ENCODE assay signal across 11 cellular contexts in genomic region chr6:128259735-128260685, GRCh38.
DNase-seq lines count a peak whose midpoint lies in the region; ATAC-seq and TF ChIP-seq lines count a peak whose summit lies in the region.
"Had no signal": no experiment of that assay in that cellular context is flagged by ENCODE, and none has a peak within 500 bp of the region (broad histone marks: within the 10 kb centered on the region; RNA-seq: fewer than 3 reads in every experiment).

No MANE protein-coding gene starts in this region.

- H3K4me3 ChIP-seq in lower lobe of right lung, result peak overlapping the region; percentile 30
- no peak overlapping the region for H3K4me3 ChIP-seq in ascending aorta
- H3K4me3 ChIP-seq: gastrocnemius medialis had no signal

- no peak for TF ChIP-seq CTCF in lower lobe of right lung (IDR thresholded peaks at IDR 0.05)
- no peak for TF ChIP-seq CTCF in ascending aorta (IDR thresholded peaks at IDR 0.05)

- H3K36me3 ChIP-seq in lower lobe of right lung, result no peaks in the 10 kb centered on the region
- no peaks in the 10 kb centered on the region for H3K36me3 ChIP-seq in ascending aorta
- H3K36me3 ChIP-seq: gastrocnemius medialis had no signal

- H3K9me3 ChIP-seq in lower lobe of right lung (no peaks in the 10 kb centered on the region), ascending aorta (no peaks in the 10 kb centered on the region)
- H3K9me3 ChIP-seq: gastrocnemius medialis had no signal

- DNase-seq in lower lobe of right lung (no peak), RKO (ENCODE audit: low spot score) (no peak), GF-D8 (lab: John Stamatoyannopoulos, UW) (no peak), ascending aorta (ENCODE audit: low spot score in 2 of 2) (no peak)
- DNase-seq in stimulated activated CD8-positive, alpha-beta memory T cell treated with anti-CD3 and anti-CD28 coated beads, Interleukin-4, amount 100 ng/mL, for 48 hours, result no peak
- DNase-seq: activated CD8-positive, alpha-beta memory T cell treated with anti-CD3 and anti-CD28 coated beads, Interleukin-2, amount 50 U/mL, for 4 hours; gastrocnemius medialis; NCI-H510A had no signal

- H3K4me1 ChIP-seq in lower lobe of right lung (peaks cover 11% of the 10 kb centered on the region), ascending aorta (no peaks in the 10 kb centered on the region)
- H3K4me1 ChIP-seq: gastrocnemius medialis had no signal

- H3K27me3 ChIP-seq in lower lobe of right lung (ENCODE audit: low read depth) (no peaks in the 10 kb centered on the region), ascending aorta (no peaks in the 10 kb centered on the region)
- H3K27me3 ChIP-seq: gastrocnemius medialis had no signal

- ATAC-seq in GM18858 (IDR thresholded peaks at IDR 0.05; ENCODE audit: unreplicated experiment) (peak; percentile 37), GM21737 (IDR thresholded peaks at IDR 0.05; ENCODE audit: unreplicated experiment) (peak; percentile 40), HG03575 (IDR thresholded peaks at IDR 0.05; ENCODE audit: extremely low read depth, insufficient number of reproducible peaks, low FRiP score, unreplicated experiment) (peak; percentile 23), lower lobe of right lung (no peak)
- ATAC-seq: gastrocnemius medialis had no signal

- intact Hi-C loops in lower lobe of right lung (cut with DNase I), result no loop called here
- intact Hi-C loops in ascending aorta (cut with DNase I), result no loop called here

- no peak overlapping the region for H3K27ac ChIP-seq in lower lobe of right lung
- no peak overlapping the region for H3K27ac ChIP-seq in ascending aorta
- H3K27ac ChIP-seq: gastrocnemius medialis had no signal

Comparison
In these comparisons a context has a peak if more than half of its experiments do, and no peak if none do; other contexts are left out.
1. ATAC-seq: peak in GM18858 (single experiment), GM21737 (single experiment) and HG03575 (single experiment); none in lower lobe of right lung (0 of 2).